Comparison of ENCODE assay signal across 8 cellular contexts in genomic region chr9:112487799-112488345, GRCh38. TPM values are rescaled to one million over a fixed set of nuclear protein-coding genes. Genes with fewer than 3 reads are reported as not detected.
DNase-seq lines count a peak whose midpoint lies in the region; ATAC-seq, FAIRE-seq and TF ChIP-seq lines count a peak whose summit lies in the region.

No MANE protein-coding gene starts in this region.

- H3K27me3 ChIP-seq in SJCRH30 (no peaks in the 10 kb centered on the region), esophagus (ENCODE audit: control insufficient read depth in 1 of 2, insufficient read depth in 2 of 2, low read length in 2 of 2) (no peaks in the 10 kb centered on the region), pancreas (no peaks in the 10 kb centered on the region)

- ATAC-seq in pancreas (peak in 2 of 4 donors; percentile 11 to 19), GM18517 (IDR thresholded peaks at IDR 0.05; ENCODE audit: unreplicated experiment) (no peak), HG02938 (IDR thresholded peaks at IDR 0.05; ENCODE audit: unreplicated experiment) (no peak), GM18520 (IDR thresholded peaks at IDR 0.05; ENCODE audit: unreplicated experiment) (no peak)

- peaks cover 5% of the 10 kb centered on the region for H3K4me1 ChIP-seq in SJCRH30
- no peaks in the 10 kb centered on the region for H3K4me1 ChIP-seq in esophagus (ENCODE audit: control insufficient read depth in 2 of 2, insufficient read depth in 2 of 2, low read length in 1 of 2)
- peaks cover 10 to 31% (median 15%) of the 10 kb centered on the region in 3 donors for H3K4me1 ChIP-seq in pancreas

- DNase-seq in DMS53 (lab: John Stamatoyannopoulos, UW), result peak; percentile 9
- DNase-seq in DMS53 treated with DMSO at 0.1 percent for 48 hours (lab: John Stamatoyannopoulos, UW; ENCODE audit: unreplicated experiment), result no peak
- peak in 1 of 2 experiments; percentile 40 for DNase-seq in SJCRH30
- no peak for DNase-seq in pancreas

- WGBS in esophagus, 2 donors, result 14 to 17% methylated on average over 11 of the region's 11 CpGs
- 4 to 5% methylated on average over 11 of the region's 11 CpGs for WGBS in pancreas, 2 donors

- H3K4me3 ChIP-seq in SJCRH30 (peak overlapping the region; percentile 99), esophagus (ENCODE audit: low read depth in 1 of 2, low read length in 2 of 2) (peak overlapping the region; percentile 75 to 79), pancreas (peak overlapping the region; percentile 81 to 94 (median 88))

- no peak for TF ChIP-seq CTCF in pancreas (IDR thresholded peaks at IDR 0.05)

- H3K27ac ChIP-seq in SJCRH30 (peak overlapping the region; percentile 52; the same call in 1 of the 2 replicates), esophagus (ENCODE audit: low read depth in 2 of 2, low read length in 1 of 2) (no peak overlapping the region), pancreas (peak overlapping the region in 2 of 4 donors; percentile 84 to 86)

- H3K9me3 ChIP-seq in SJCRH30 (replicated peaks) (no peaks in the 10 kb centered on the region), esophagus (ENCODE audit: control insufficient read depth in 2 of 2, insufficient read depth in 1 of 2, low read depth in 1 of 2, low read length in 1 of 2) (no peaks in the 10 kb centered on the region), pancreas (no peaks in the 10 kb centered on the region)

- peaks cover 3% of the 10 kb centered on the region; the same call in 1 of the 2 replicates for H3K36me3 ChIP-seq in SJCRH30
- H3K36me3 ChIP-seq in esophagus (ENCODE audit: control insufficient read depth in 2 of 2, insufficient read depth in 2 of 2, low read length in 1 of 2), result no peaks in the 10 kb centered on the region
- no peaks in the 10 kb centered on the region for H3K36me3 ChIP-seq in pancreas

- intact Hi-C loops in pancreas (cut with DNase I), result no loop called here

- no peak for FAIRE-seq in pancreas (lab: Jason Lieb, UNC)

RNA-seq across cellular contexts. Expression of gene KIAA1958, which starts 1.2 kb away (rescaled TPM):
- 16.2 and 17.6 TPM in 2 replicates for total RNA-seq in SJCRH30 (2014; rRNA removed; shearing (Covaris generic))
- under 1 TPM; 0.71 to 0.81 TPM for polyA plus RNA-seq in esophagus
- total RNA-seq in pancreas, result 10 to 100 TPM in 1 of 6 donors, 1 to 10 TPM in 5; 3.5 to 11.8 (median 6.2) TPM
- polyA plus RNA-seq in pancreas, result 1 to 10 TPM; 1.4 to 1.7 TPM
